1 cellular context compared by ENCODE assay signal in genomic region chr2:224036731-224037376, GRCh38.
TF ChIP-seq lines count a peak whose summit lies in the region.

No MANE protein-coding gene starts in this region.

TF ChIP-seq in GM23338, 12 proteins besides CTCF, POLR2A, EP300 and RAD21 (continued from another document):
- no peak for TF ChIP-seq ZNF462 (CRISPR knock-in tag; IDR thresholded peaks at IDR 0.05)
- no peak for TF ChIP-seq EZH2phosphoT487 (IDR thresholded peaks at IDR 0.05; ENCODE audit: unreplicated experiment)
- no peak for TF ChIP-seq ZNF114 (CRISPR knock-in tag; IDR thresholded peaks at IDR 0.05)
- no peak for TF ChIP-seq STAT1 (IDR thresholded peaks at IDR 0.05; ENCODE audit: unreplicated experiment)
TF ChIP-seq in GM23338: peak in this region for 0.
